ENCODE assay signal across 20 cellular contexts in genomic region chr16:63841271-63841670, GRCh38.
"Had no signal": no experiment of that assay in that cellular context is flagged by ENCODE, and none has a peak within 500 bp of the region (broad histone marks: within the 10 kb centered on the region; RNA-seq: fewer than 3 reads in every experiment).

No MANE protein-coding gene starts in this region.

- H3K27ac Mint-ChIP-seq: dendritic cell treated with granulocyte-macrophage colony-stimulating factor and Interleukin-4, amounts not matched to agents 40 ng/mL and 50 ng/mL, for 4 days; effector memory CD8-positive, alpha-beta T cell; endodermal cell had no signal

- H3K4me1 Mint-ChIP-seq: endodermal cell had no signal

- ATAC-seq: effector memory CD8-positive, alpha-beta T cell; esophagus mucosa; foreskin keratinocyte; gastrocnemius medialis; gastroesophageal sphincter; heart left ventricle; heart right ventricle had no signal

- H3K4me3 Mint-ChIP-seq: dendritic cell treated with granulocyte-macrophage colony-stimulating factor and Interleukin-4, amounts not matched to agents 40 ng/mL and 50 ng/mL, for 4 days; effector memory CD8-positive, alpha-beta T cell; endodermal cell had no signal

- DNase-seq: colonic mucosa; cortex of kidney; dermis blood vessel endothelial cell; dorsolateral prefrontal cortex; effector CD4-positive, alpha-beta T cell; effector CD8-positive, alpha-beta T cell; effector memory CD4-positive, alpha-beta T cell; effector memory CD8-positive, alpha-beta T cell; endodermal cell; esophagus squamous epithelium; foreskin fibroblast; foreskin keratinocyte; foreskin melanocyte; gastrocnemius medialis; glutamatergic neuron; heart left ventricle; heart right ventricle had no signal
